In genomic region chr17:40560592-40561293, GRCh38 we compare ENCODE assay signal across 9 cellular contexts. TPM values are rescaled to one million over a fixed set of nuclear protein-coding genes. Genes with fewer than 3 reads are reported as not detected.
A peak's percentile ranks its signal among the peaks of the same experiment; 100 is the strongest.
DNase-seq lines count a peak whose midpoint lies in the region; ATAC-seq and TF ChIP-seq lines count a peak whose summit lies in the region.
"Had no signal": no experiment of that assay in that cellular context is flagged by ENCODE, and none has a peak within 500 bp of the region (broad histone marks: within the 10 kb centered on the region; RNA-seq: fewer than 3 reads in every experiment).

No MANE protein-coding gene starts in this region.

- peaks cover 61 to 78% of the 10 kb centered on the region in 2 donors for H3K36me3 Mint-ChIP-seq in CD4-positive, alpha-beta memory T cell

- peak overlapping the region; percentile 94 to 96 for H3K4me3 ChIP-seq in CD4-positive, alpha-beta memory T cell (ENCODE audit: low read length in 2 of 2)
- no peak overlapping the region; the same call in 1 of the 2 replicates for H3K4me3 ChIP-seq in Karpas-422 (ENCODE audit: low read length)
- peak overlapping the region in 3 of 4 donors; percentile 15 to 48 (median 27) for H3K4me3 ChIP-seq in esophagus squamous epithelium
- peak overlapping the region; percentile 25 to 81 (median 48) for H3K4me3 ChIP-seq in spleen

- H3K9me3 Mint-ChIP-seq in CD4-positive, alpha-beta memory T cell, result peaks cover 0 to 5% (median 0%) of the 10 kb centered on the region in 8 donors

- no peaks in the 10 kb centered on the region for H3K79me2 ChIP-seq in Karpas-422 (ENCODE audit: low read length)

- H3K27ac ChIP-seq in CD4-positive, alpha-beta memory T cell (ENCODE audit: low read depth, low read length), result peak overlapping the region; percentile 94
- H3K27ac ChIP-seq in Karpas-422 (ENCODE audit: low read length) (no peak overlapping the region), esophagus squamous epithelium (peak overlapping the region; percentile 65 to 84 (median 84)), spleen (peak overlapping the region; percentile 60 to 95 (median 85))

- H4K20me1 ChIP-seq in Karpas-422 (ENCODE audit: insufficient read depth, low read depth, low read length), result no peaks in the 10 kb centered on the region

- H3K27ac Mint-ChIP-seq in CD4-positive, alpha-beta memory T cell, result peak overlapping the region; percentile 95 to 100 (median 99)

- H3K27me3 ChIP-seq in CD4-positive, alpha-beta memory T cell (ENCODE audit: insufficient read depth, low read length), result no peaks in the 10 kb centered on the region
- H3K27me3 ChIP-seq in Karpas-422 (ENCODE audit: low read length) (no peaks in the 10 kb centered on the region; the same call in 1 of the 2 replicates), esophagus squamous epithelium (peaks cover 0 to 3% (median 0%) of the 10 kb centered on the region in 4 donors), spleen (replicated peaks in 1 of 7) (no peaks in the 10 kb centered on the region)

- peak; percentile 47 for ATAC-seq in GM21423 (IDR thresholded peaks at IDR 0.05; ENCODE audit: unreplicated experiment)

- H3K4me2 ChIP-seq in Karpas-422 (ENCODE audit: low read depth, low read length, poor library complexity, severe bottlenecking), result peak overlapping the region; percentile 29

- intact Hi-C loops in CD4-positive, alpha-beta memory T cell (cut with micrococcal nuclease), result loop anchor here (1.0 to 10.0 kb wide), 12 partner anchors 13 to 202 kb away; partner anchors contain the start of gene TOP2A
- intact Hi-C loops in esophagus squamous epithelium (cut with DNase I), result loop anchor here (10.0 kb wide), 1 partner anchor 196 kb away; the partner anchor contains the start of gene GJD3
- intact Hi-C loops in spleen (cut with DNase I; ENCODE audit: low total_unique reads), result no loop called here

- peak overlapping the region; percentile 88 to 98 (median 96) for H3K4me3 Mint-ChIP-seq in CD4-positive, alpha-beta memory T cell

- no peaks in the 10 kb centered on the region for H3K9me2 ChIP-seq in Karpas-422 (replicated peaks; ENCODE audit: insufficient read depth, low read length)

- H3K27me3 Mint-ChIP-seq in CD4-positive, alpha-beta memory T cell, result no peaks in the 10 kb centered on the region

- WGBS in esophagus squamous epithelium, 2 donors, result 56% methylated on average over 17 to 22 of the region's 24 CpGs
- 37 to 50% (median 47%) methylated on average over 24 of the region's 24 CpGs for WGBS in spleen, 5 donors

- H3K36me3 ChIP-seq in CD4-positive, alpha-beta memory T cell (ENCODE audit: insufficient read depth, low read length), result peaks cover 50% of the 10 kb centered on the region
- H3K36me3 ChIP-seq in Karpas-422 (ENCODE audit: insufficient read depth, low read length) (no peaks in the 10 kb centered on the region), esophagus squamous epithelium (no peaks in the 10 kb centered on the region), spleen (peaks cover 0 to 43% (median 10%) of the 10 kb centered on the region in 6 donors)

- H3K9me3 ChIP-seq in CD4-positive, alpha-beta memory T cell (ENCODE audit: control insufficient read depth in 1 of 2, low read length in 2 of 2), result no peaks in the 10 kb centered on the region
- H3K9me3 ChIP-seq in Karpas-422 (ENCODE audit: low read length) (no peaks in the 10 kb centered on the region), esophagus squamous epithelium (no peaks in the 10 kb centered on the region), spleen (no peaks in the 10 kb centered on the region)

- H2AFZ ChIP-seq in Karpas-422 (ENCODE audit: low read length), result peak overlapping the region; percentile 20; the same call in 1 of the 2 replicates

- peaks cover 78% of the 10 kb centered on the region for H3K4me1 ChIP-seq in CD4-positive, alpha-beta memory T cell (ENCODE audit: insufficient read depth, low read length)
- H3K4me1 ChIP-seq in Karpas-422 (ENCODE audit: low read length), result peaks cover 7% of the 10 kb centered on the region
- peaks cover 25 to 91% (median 38%) of the 10 kb centered on the region in 3 donors for H3K4me1 ChIP-seq in esophagus squamous epithelium
- H3K4me1 ChIP-seq in spleen, result peaks cover 38 to 100% (median 76%) of the 10 kb centered on the region in 6 donors

- TF ChIP-seq POLR2A in esophagus squamous epithelium (IDR thresholded peaks at IDR 0.05) (peak in 1 of 4 donors; percentile 20), spleen (IDR thresholded peaks at IDR 0.05) (peak in 1 of 3 donors; percentile 11)

- POLR2A ChIA-PET in CD4-positive, alpha-beta memory T cell (lab: Charles Lee; ENCODE audit: partially characterized antibody), result interaction anchor here (0.9 to 28.0 kb wide), 25 partner anchors 9 to 1105 kb away, joined by 3 to 1226 read pairs (median 13); partner anchors contain the start of genes IGFBP4, SMARCE1 and TOP2A

- no peak overlapping the region for H3K9ac ChIP-seq in Karpas-422 (ENCODE audit: low read length)

- H3K4me1 Mint-ChIP-seq in CD4-positive, alpha-beta memory T cell, result peaks cover 39 to 99% (median 69%) of the 10 kb centered on the region in 4 donors

- CTCF ChIA-PET in CD4-positive, alpha-beta memory T cell (lab: Charles Lee; ENCODE audit: partially characterized antibody), result interaction anchor here (0.9 to 19.3 kb wide), 41 partner anchors 8 to 1109 kb away, joined by 3 to 512 read pairs (median 6); partner anchors contain the start of genes IGFBP4 and TOP2A

- TF ChIP-seq CTCF in esophagus squamous epithelium (IDR thresholded peaks at IDR 0.05) (no peak), spleen (IDR thresholded peaks at IDR 0.05 in 8 of 11, conservative IDR thresholded peaks at IDR 0.05 in 3 of 11) (peak in 6 of 11 experiments; percentile 9 to 67 (median 44))

- peak; percentile 75 to 94 (median 75) for DNase-seq in CD4-positive, alpha-beta memory T cell
- DNase-seq in Karpas-422 (peak; percentile 48), esophagus squamous epithelium (lab: John Stamatoyannopoulos, UW) (no peak), spleen (peak; percentile 82), COR-L47 (lab: John Stamatoyannopoulos, UW) (no peak), HPDE6-E6E7 (ENCODE audit: extremely low spot score) (no peak)
- DNase-seq in activated CD4-positive, alpha-beta T cell treated with anti-CD3 and anti-CD28 coated beads, Interleukin-2, amount 50 U/mL, for 4 hours, result peak; percentile 75 to 77

RNA-seq across cellular contexts. Expression of gene CCR7, which starts 4.5 kb away (rescaled TPM):
- 100 to 1,000 TPM; 268 to 269 TPM for total RNA-seq in CD4-positive, alpha-beta memory T cell
- polyA plus RNA-seq in CD4-positive, alpha-beta memory T cell, result 100 to 1,000 TPM; 436 to 502 TPM
- not detected in 2 replicates for total RNA-seq in Karpas-422 (2014; rRNA removed; shearing (Covaris generic); ENCODE audit: low replicate concordance)
- under 1 TPM in 3 of 4 donors, not detected in 1; 0.12 to 0.95 (median 0.53) TPM for total RNA-seq in esophagus squamous epithelium
- 10 to 100 TPM; 31.9 to 77.4 (median 49.9) TPM for total RNA-seq in spleen
- 10 to 100 TPM; 29.0 to 79.1 (median 63.5) TPM for polyA plus RNA-seq in spleen
- polyA plus RNA-seq: neural cell had no signal

RNA-seq across cellular contexts. Expression of gene TNS4, which starts 59.3 kb away (rescaled TPM):
- total RNA-seq in CD4-positive, alpha-beta memory T cell, result 1 to 10 TPM in 1 of 2 experiments, under 1 TPM in 1; 0.25 to 1.8 TPM
- polyA plus RNA-seq in CD4-positive, alpha-beta memory T cell, result under 1 TPM; 0.18 to 0.33 TPM
- not detected in 2 replicates for total RNA-seq in Karpas-422 (2014; rRNA removed; shearing (Covaris generic); ENCODE audit: low replicate concordance)
- total RNA-seq in esophagus squamous epithelium (100 to 1,000 TPM in 1 of 4 donors, 10 to 100 TPM in 3; 34.6 to 104 (median 71.1) TPM), spleen (1 to 10 TPM in 1 of 7 donors, under 1 TPM in 5, not detected in 1; 0.14 to 1.3 (median 0.41) TPM)
- under 1 TPM; 0.15 to 0.45 (median 0.21) TPM for polyA plus RNA-seq in spleen
- polyA plus RNA-seq: neural cell had no signal

Comparison
In these comparisons a context has a peak if more than half of its experiments do, and no peak if none do; other contexts are left out.
1. DNase-seq: peak in CD4-positive, alpha-beta memory T cell (5 of 5), Karpas-422 (single experiment), activated CD4-positive, alpha-beta T cell treated with anti-CD3 and anti-CD28 coated beads, Interleukin-2, amount 50 U/mL, for 4 hours (2 of 2) and spleen (single experiment); none in esophagus squamous epithelium (single experiment), COR-L47 (single experiment) and HPDE6-E6E7 (single experiment).
2. CTCF ChIP-seq: peak in spleen (6 of 11); none in esophagus squamous epithelium (0 of 6).
3. RNA of gene CCR7, which starts 4.5 kb away (total RNA-seq): 268 to 269 TPM in CD4-positive, alpha-beta memory T cell and 31.9 to 77.4 TPM in spleen; 0.12 to 0.95 TPM in esophagus squamous epithelium and not detected in Karpas-422; every median in the first group is over 10 times any median in the second.
4. RNA of gene TNS4, which starts 59.3 kb away (total RNA-seq): 34.6 to 104 TPM in esophagus squamous epithelium; 0.25 to 1.8 TPM in CD4-positive, alpha-beta memory T cell, 0.14 to 1.3 TPM in spleen and not detected in Karpas-422; every median in the first group is over 10 times any median in the second.